Comparison of ENCODE assay signal across 1 cellular context in the genomic region with DNA sequence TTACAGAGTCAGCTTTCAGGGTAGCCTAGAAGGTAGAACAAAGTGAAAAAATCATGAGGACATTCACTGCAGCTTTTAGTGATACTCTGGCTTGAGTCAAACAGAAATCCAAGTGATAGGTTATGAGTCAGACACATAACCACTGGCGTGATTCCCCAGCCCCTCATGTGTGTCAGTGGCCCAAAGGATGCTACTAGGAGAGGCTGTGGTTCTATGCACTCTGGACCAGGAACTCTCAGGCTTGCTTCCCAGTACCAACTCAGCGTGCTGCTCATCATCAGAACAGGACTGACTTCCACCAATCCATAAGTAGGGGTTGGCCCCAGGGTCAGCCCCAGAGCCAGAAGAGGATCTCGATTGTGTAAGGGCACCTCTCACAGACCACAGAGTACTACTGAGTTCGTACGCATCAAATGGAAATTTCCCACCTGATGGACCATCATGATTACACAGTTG.
A peak's percentile ranks its signal among the peaks of the same experiment; 100 is the strongest.
TF ChIP-seq lines count a peak whose summit lies in the region.

No MANE protein-coding gene starts in this region.

TF ChIP-seq in GM12878, 131 proteins besides CTCF, POLR2A, EP300 and RAD21 (continued from another document and continues in another):
- TF ChIP-seq, protein P1, sequence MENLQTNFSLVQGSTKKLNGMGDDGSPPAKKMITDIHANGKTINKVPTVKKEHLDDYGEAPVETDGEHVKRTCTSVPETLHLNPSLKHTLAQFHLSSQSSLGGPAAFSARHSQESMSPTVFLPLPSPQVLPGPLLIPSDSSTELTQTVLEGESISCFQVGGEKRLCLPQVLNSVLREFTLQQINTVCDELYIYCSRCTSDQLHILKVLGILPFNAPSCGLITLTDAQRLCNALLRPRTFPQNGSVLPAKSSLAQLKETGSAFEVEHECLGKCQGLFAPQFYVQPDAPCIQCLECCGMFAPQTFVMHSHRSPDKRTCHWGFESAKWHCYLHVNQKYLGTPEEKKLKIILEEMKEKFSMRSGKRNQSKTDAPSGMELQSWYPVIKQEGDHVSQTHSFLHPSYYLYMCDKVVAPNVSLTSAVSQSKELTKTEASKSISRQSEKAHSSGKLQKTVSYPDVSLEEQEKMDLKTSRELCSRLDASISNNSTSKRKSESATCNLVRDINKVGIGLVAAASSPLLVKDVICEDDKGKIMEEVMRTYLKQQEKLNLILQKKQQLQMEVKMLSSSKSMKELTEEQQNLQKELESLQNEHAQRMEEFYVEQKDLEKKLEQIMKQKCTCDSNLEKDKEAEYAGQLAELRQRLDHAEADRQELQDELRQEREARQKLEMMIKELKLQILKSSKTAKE (IDR thresholded peaks at IDR 0.05; ENCODE audit: low read depth, poor library complexity, severe bottlenecking) = peak; percentile 87
- TF ChIP-seq EGR1 (IDR thresholded peaks at IDR 0.05; ENCODE audit: borderline replicate concordance in 1 of 2, low read depth in 2 of 2, low read length in 2 of 2) = no peak
- TF ChIP-seq CBX3 (IDR thresholded peaks at IDR 0.05; ENCODE audit: borderline replicate concordance, low read depth) = no peak
- TF ChIP-seq, protein P2, sequence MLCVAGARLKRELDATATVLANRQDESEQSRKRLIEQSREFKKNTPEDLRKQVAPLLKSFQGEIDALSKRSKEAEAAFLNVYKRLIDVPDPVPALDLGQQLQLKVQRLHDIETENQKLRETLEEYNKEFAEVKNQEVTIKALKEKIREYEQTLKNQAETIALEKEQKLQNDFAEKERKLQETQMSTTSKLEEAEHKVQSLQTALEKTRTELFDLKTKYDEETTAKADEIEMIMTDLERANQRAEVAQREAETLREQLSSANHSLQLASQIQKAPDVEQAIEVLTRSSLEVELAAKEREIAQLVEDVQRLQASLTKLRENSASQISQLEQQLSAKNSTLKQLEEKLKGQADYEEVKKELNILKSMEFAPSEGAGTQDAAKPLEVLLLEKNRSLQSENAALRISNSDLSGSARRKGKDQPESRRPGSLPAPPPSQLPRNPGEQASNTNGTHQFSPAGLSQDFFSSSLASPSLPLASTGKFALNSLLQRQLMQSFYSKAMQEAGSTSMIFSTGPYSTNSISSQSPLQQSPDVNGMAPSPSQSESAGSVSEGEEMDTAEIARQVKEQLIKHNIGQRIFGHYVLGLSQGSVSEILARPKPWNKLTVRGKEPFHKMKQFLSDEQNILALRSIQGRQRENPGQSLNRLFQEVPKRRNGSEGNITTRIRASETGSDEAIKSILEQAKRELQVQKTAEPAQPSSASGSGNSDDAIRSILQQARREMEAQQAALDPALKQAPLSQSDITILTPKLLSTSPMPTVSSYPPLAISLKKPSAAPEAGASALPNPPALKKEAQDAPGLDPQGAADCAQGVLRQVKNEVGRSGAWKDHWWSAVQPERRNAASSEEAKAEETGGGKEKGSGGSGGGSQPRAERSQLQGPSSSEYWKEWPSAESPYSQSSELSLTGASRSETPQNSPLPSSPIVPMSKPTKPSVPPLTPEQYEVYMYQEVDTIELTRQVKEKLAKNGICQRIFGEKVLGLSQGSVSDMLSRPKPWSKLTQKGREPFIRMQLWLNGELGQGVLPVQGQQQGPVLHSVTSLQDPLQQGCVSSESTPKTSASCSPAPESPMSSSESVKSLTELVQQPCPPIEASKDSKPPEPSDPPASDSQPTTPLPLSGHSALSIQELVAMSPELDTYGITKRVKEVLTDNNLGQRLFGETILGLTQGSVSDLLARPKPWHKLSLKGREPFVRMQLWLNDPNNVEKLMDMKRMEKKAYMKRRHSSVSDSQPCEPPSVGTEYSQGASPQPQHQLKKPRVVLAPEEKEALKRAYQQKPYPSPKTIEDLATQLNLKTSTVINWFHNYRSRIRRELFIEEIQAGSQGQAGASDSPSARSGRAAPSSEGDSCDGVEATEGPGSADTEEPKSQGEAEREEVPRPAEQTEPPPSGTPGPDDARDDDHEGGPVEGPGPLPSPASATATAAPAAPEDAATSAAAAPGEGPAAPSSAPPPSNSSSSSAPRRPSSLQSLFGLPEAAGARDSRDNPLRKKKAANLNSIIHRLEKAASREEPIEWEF (IDR thresholded peaks at IDR 0.05; ENCODE audit: insufficient replicate concordance, low read depth, low read length) = no peak
- TF ChIP-seq RCOR1 (conservative IDR thresholded peaks at IDR 0.05; ENCODE audit: low read depth, low read length) = no peak; the same call in 1 of the 2 replicates
- TF ChIP-seq NR2C1 (IDR thresholded peaks at IDR 0.05) = no peak
- TF ChIP-seq IKZF2 (IDR thresholded peaks at IDR 0.05) = peak; percentile 91 to 94
- TF ChIP-seq PML (IDR thresholded peaks at IDR 0.05; ENCODE audit: low read length) = peak; percentile 77; the same call in 1 of the 2 replicates
- peak; percentile 23; the same call in 1 of the 2 replicates for TF ChIP-seq TARDBP (IDR thresholded peaks at IDR 0.05; ENCODE audit: borderline replicate concordance)
- TF ChIP-seq, protein P3, sequence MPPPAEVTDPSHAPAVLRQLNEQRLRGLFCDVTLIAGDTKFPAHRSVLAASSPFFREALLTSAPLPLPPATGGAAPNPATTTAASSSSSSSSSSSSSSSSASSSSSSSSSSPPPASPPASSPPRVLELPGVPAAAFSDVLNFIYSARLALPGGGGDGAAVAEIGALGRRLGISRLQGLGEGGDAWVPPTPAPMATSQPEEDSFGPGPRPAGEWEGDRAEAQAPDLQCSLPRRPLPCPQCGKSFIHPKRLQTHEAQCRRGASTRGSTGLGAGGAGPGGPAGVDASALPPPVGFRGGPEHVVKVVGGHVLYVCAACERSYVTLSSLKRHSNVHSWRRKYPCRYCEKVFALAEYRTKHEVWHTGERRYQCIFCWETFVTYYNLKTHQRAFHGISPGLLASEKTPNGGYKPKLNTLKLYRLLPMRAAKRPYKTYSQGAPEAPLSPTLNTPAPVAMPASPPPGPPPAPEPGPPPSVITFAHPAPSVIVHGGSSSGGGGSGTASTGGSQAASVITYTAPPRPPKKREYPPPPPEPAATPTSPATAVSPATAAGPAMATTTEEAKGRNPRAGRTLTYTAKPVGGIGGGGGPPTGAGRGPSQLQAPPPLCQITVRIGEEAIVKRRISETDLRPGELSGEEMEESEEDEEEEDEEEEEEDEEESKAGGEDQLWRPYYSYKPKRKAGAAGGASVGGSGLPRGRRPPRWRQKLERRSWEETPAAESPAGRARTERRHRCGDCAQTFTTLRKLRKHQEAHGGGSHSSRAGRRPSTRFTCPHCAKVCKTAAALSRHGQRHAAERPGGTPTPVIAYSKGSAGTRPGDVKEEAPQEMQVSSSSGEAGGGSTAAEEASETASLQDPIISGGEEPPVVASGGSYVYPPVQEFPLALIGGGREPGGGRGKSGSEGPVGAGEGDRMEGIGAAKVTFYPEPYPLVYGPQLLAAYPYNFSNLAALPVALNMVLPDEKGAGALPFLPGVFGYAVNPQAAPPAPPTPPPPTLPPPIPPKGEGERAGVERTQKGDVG (CRISPR knock-in tag; IDR thresholded peaks at IDR 0.05) = no peak
- peak; percentile 80 for TF ChIP-seq MEF2A (IDR thresholded peaks at IDR 0.05; ENCODE audit: insufficient read depth, low read depth, low read length)
- TF ChIP-seq RBBP5 (conservative IDR thresholded peaks at IDR 0.05) = no peak
- peak; percentile 93; the same call in 1 of the 2 replicates for TF ChIP-seq STAT3 (IDR thresholded peaks at IDR 0.05; ENCODE audit: low read depth, low read length)
- peak; percentile 98 for TF ChIP-seq RUNX3 (IDR thresholded peaks at IDR 0.05; ENCODE audit: low read length)
- TF ChIP-seq CBFB (IDR thresholded peaks at IDR 0.05; ENCODE audit: low read depth) = peak; percentile 92
- TF ChIP-seq HDGF (IDR thresholded peaks at IDR 0.05) = no peak
- TF ChIP-seq BHLHE40 (IDR thresholded peaks at IDR 0.05; ENCODE audit: borderline replicate concordance in 1 of 2, low read depth in 2 of 2, low read length in 1 of 2) = peak; percentile 73 to 76; a peak in 3 of 4 replicates
- no peak for TF ChIP-seq EZH2 (IDR thresholded peaks at IDR 0.05; ENCODE audit: borderline replicate concordance, control insufficient read depth, low read depth, low read length)
- no peak for TF ChIP-seq SIN3A (IDR thresholded peaks at IDR 0.05; ENCODE audit: low read depth, low read length)
- TF ChIP-seq RFX5 (IDR thresholded peaks at IDR 0.05; ENCODE audit: low read depth, low read length) = no peak
- TF ChIP-seq GATAD2B (conservative IDR thresholded peaks at IDR 0.05; ENCODE audit: low read depth) = 0 out of 2 replicates have a peak, but pooled peaks have one; percentile 40
- no peak for TF ChIP-seq YBX1 (IDR thresholded peaks at IDR 0.05)
- peak in 1 of 2 experiments; percentile 79; a peak in 2 of 4 replicates for TF ChIP-seq ETV6 (conservative IDR thresholded peaks at IDR 0.05 in 1 of 2, IDR thresholded peaks at IDR 0.05 in 1 of 2; ENCODE audit: borderline replicate concordance in 1 of 2, low read depth in 1 of 2)
- TF ChIP-seq SUZ12 (IDR thresholded peaks at IDR 0.05; ENCODE audit: unreplicated experiment) = no peak
- TF ChIP-seq CHD2 (IDR thresholded peaks at IDR 0.05; ENCODE audit: borderline replicate concordance, low read depth, low read length) = no peak
- TF ChIP-seq, protein P4, sequence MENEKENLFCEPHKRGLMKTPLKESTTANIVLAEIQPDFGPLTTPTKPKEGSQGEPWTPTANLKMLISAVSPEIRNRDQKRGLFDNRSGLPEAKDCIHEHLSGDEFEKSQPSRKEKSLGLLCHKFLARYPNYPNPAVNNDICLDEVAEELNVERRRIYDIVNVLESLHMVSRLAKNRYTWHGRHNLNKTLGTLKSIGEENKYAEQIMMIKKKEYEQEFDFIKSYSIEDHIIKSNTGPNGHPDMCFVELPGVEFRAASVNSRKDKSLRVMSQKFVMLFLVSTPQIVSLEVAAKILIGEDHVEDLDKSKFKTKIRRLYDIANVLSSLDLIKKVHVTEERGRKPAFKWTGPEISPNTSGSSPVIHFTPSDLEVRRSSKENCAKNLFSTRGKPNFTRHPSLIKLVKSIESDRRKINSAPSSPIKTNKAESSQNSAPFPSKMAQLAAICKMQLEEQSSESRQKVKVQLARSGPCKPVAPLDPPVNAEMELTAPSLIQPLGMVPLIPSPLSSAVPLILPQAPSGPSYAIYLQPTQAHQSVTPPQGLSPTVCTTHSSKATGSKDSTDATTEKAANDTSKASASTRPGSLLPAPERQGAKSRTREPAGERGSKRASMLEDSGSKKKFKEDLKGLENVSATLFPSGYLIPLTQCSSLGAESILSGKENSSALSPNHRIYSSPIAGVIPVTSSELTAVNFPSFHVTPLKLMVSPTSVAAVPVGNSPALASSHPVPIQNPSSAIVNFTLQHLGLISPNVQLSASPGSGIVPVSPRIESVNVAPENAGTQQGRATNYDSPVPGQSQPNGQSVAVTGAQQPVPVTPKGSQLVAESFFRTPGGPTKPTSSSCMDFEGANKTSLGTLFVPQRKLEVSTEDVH (IDR thresholded peaks at IDR 0.05; ENCODE audit: low read depth, partially characterized antibody) = peak; percentile 54
- TF ChIP-seq CREM (IDR thresholded peaks at IDR 0.05; ENCODE audit: low read depth) = peak; percentile 92
- TF ChIP-seq, protein P5, sequence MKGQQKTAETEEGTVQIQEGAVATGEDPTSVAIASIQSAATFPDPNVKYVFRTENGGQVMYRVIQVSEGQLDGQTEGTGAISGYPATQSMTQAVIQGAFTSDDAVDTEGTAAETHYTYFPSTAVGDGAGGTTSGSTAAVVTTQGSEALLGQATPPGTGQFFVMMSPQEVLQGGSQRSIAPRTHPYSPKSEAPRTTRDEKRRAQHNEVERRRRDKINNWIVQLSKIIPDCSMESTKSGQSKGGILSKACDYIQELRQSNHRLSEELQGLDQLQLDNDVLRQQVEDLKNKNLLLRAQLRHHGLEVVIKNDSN (IDR thresholded peaks at IDR 0.05; ENCODE audit: borderline replicate concordance, extremely low read length, insufficient read depth, low read depth, low read length) = no peak
- TF ChIP-seq ASH2L (IDR thresholded peaks at IDR 0.05; ENCODE audit: borderline replicate concordance, low read depth) = no peak
- TF ChIP-seq BCL11A (IDR thresholded peaks at IDR 0.05; ENCODE audit: low read depth, low read length) = peak; percentile 93
- TF ChIP-seq ZNF384 (IDR thresholded peaks at IDR 0.05; ENCODE audit: borderline replicate concordance, low read depth, low read length) = peak; percentile 52; the same call in 1 of the 2 replicates
- TF ChIP-seq, protein P6, sequence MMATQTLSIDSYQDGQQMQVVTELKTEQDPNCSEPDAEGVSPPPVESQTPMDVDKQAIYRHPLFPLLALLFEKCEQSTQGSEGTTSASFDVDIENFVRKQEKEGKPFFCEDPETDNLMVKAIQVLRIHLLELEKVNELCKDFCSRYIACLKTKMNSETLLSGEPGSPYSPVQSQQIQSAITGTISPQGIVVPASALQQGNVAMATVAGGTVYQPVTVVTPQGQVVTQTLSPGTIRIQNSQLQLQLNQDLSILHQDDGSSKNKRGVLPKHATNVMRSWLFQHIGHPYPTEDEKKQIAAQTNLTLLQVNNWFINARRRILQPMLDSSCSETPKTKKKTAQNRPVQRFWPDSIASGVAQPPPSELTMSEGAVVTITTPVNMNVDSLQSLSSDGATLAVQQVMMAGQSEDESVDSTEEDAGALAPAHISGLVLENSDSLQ (IDR thresholded peaks at IDR 0.05) = peak; percentile 88
- TF ChIP-seq POU2F2 (IDR thresholded peaks at IDR 0.05; ENCODE audit: borderline replicate concordance, low read depth, low read length) = 0 out of 3 replicates have a peak, but pooled peaks have one; percentile 62
- TF ChIP-seq TAF1 (IDR thresholded peaks at IDR 0.05; ENCODE audit: borderline replicate concordance, low read depth, low read length) = peak; percentile 42; the same call in 1 of the 2 replicates
- TF ChIP-seq FOXM1 (IDR thresholded peaks at IDR 0.05; ENCODE audit: low read depth, low read length) = peak; percentile 85; the same call in 1 of the 2 replicates
- peak; percentile 88 for TF ChIP-seq TBL1XR1 (IDR thresholded peaks at IDR 0.05; ENCODE audit: low read depth, low read length)
- TF ChIP-seq, protein P7, sequence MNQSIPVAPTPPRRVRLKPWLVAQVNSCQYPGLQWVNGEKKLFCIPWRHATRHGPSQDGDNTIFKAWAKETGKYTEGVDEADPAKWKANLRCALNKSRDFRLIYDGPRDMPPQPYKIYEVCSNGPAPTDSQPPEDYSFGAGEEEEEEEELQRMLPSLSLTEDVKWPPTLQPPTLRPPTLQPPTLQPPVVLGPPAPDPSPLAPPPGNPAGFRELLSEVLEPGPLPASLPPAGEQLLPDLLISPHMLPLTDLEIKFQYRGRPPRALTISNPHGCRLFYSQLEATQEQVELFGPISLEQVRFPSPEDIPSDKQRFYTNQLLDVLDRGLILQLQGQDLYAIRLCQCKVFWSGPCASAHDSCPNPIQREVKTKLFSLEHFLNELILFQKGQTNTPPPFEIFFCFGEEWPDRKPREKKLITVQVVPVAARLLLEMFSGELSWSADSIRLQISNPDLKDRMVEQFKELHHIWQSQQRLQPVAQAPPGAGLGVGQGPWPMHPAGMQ (IDR thresholded peaks at IDR 0.05; ENCODE audit: borderline replicate concordance) = no peak
- 0 out of 2 replicates have a peak, but pooled peaks have one; percentile 52 for TF ChIP-seq ZBED1 (IDR thresholded peaks at IDR 0.05; ENCODE audit: borderline replicate concordance)
- peak; percentile 82 for TF ChIP-seq ATF7 (IDR thresholded peaks at IDR 0.05; ENCODE audit: low read depth)
- TF ChIP-seq IKZF1 (conservative IDR thresholded peaks at IDR 0.05) = peak; percentile 89
- no peak for TF ChIP-seq NR2C2 (IDR thresholded peaks at IDR 0.05; ENCODE audit: borderline replicate concordance, control insufficient read depth, insufficient read length, low read depth)
- TF ChIP-seq SPI1 (IDR thresholded peaks at IDR 0.05; ENCODE audit: borderline replicate concordance, insufficient read depth, low read depth, low read length) = 0 out of 2 replicates have a peak, but pooled peaks have one; percentile 16
- TF ChIP-seq IRF4 (IDR thresholded peaks at IDR 0.05; ENCODE audit: low read depth, low read length) = peak; percentile 99
- TF ChIP-seq CREB1 (IDR thresholded peaks at IDR 0.05; ENCODE audit: low read depth) = peak; percentile 61
- TF ChIP-seq ZZZ3 (IDR thresholded peaks at IDR 0.05; ENCODE audit: control insufficient read depth, insufficient read length, low read depth) = no peak
- peak; percentile 76; the same call in 1 of the 2 replicates for TF ChIP-seq JUND (IDR thresholded peaks at IDR 0.05; ENCODE audit: low read depth, low read length)
- TF ChIP-seq EED (IDR thresholded peaks at IDR 0.05; ENCODE audit: low read depth) = peak; percentile 98
